In genomic region chr20:44594730-44595129, GRCh38 we compare ENCODE assay signal across 10 cellular contexts. TPM values are rescaled to one million over a fixed set of nuclear protein-coding genes. Genes with fewer than 3 reads are reported as not detected.
DNase-seq lines count a peak whose midpoint lies in the region; ATAC-seq, FAIRE-seq and TF ChIP-seq lines count a peak whose summit lies in the region.
"Had no signal": no experiment of that assay in that cellular context is flagged by ENCODE, and none has a peak within 500 bp of the region (broad histone marks: within the 10 kb centered on the region; RNA-seq: fewer than 3 reads in every experiment).

No MANE protein-coding gene starts in this region.

- peaks cover 75% of the 10 kb centered on the region for H3K4me1 ChIP-seq in OCI-LY1 (ENCODE audit: insufficient read depth, low read length, severe bottlenecking)
- H3K4me1 ChIP-seq in PC-9 (replicated peaks; ENCODE audit: insufficient read depth), result peaks cover 21% of the 10 kb centered on the region

- peaks cover 42 to 73% of the 10 kb centered on the region in 2 donors for H3K36me3 Mint-ChIP-seq in stimulated activated naive B cell treated with anti-CD40 and anti-IgM and Interleukin-4, amounts not matched to agents 10 μg/mL and 1 μg/mL and 100 μg/mL, for 72 hours

- no peaks in the 10 kb centered on the region for H3K27me3 ChIP-seq in OCI-LY1 (ENCODE audit: insufficient read depth, low read length)
- no peaks in the 10 kb centered on the region for H3K27me3 ChIP-seq in PC-9 (ENCODE audit: insufficient read depth, low read depth)

- intact Hi-C loops in PC-9 (cut with micrococcal nuclease; ENCODE audit: unreplicated experiment), result no loop called here

- H3K4me3 ChIP-seq in OCI-LY1 (ENCODE audit: low read depth, low read length, poor library complexity, severe bottlenecking) (no peak overlapping the region), fibroblast of mammary gland (ENCODE audit: control insufficient read depth, low read depth, low read length) (no peak overlapping the region), PC-9 (no peak overlapping the region)

- peaks cover 0 to 64% of the 10 kb centered on the region in 2 donors for H3K4me1 Mint-ChIP-seq in stimulated activated naive B cell treated with anti-CD40 and anti-IgM and Interleukin-4, amounts not matched to agents 10 μg/mL and 1 μg/mL and 100 μg/mL, for 72 hours

- H3K36me3 ChIP-seq in OCI-LY1 (ENCODE audit: insufficient read depth, low read length), result peaks cover 13% of the 10 kb centered on the region
- H3K36me3 ChIP-seq in PC-9 (ENCODE audit: low read depth), result no peaks in the 10 kb centered on the region

- CTCF ChIA-PET in PC-9 (lab: Charles Lee), result no interaction called here

- no peak overlapping the region for H3K9ac ChIP-seq in OCI-LY1 (ENCODE audit: low read length)

- H3K9me3 ChIP-seq in OCI-LY1 (ENCODE audit: low read length) (no peaks in the 10 kb centered on the region), PC-9 (ENCODE audit: insufficient read depth, low read depth) (no peaks in the 10 kb centered on the region)

- BruUV-seq in PC-9 (replicated peaks; lab: Mats Ljungman, UMichigan), result no TSS peak

- no peaks in the 10 kb centered on the region for H3K79me2 ChIP-seq in OCI-LY1 (ENCODE audit: insufficient read depth, low read length)
- no peaks in the 10 kb centered on the region for H3K79me2 ChIP-seq in PC-9 (ENCODE audit: low read depth)

- peak overlapping the region; percentile 98 for H3K27ac Mint-ChIP-seq in stimulated activated naive B cell treated with anti-CD40 and anti-IgM and Interleukin-4, amounts not matched to agents 10 μg/mL and 1 μg/mL and 100 μg/mL, for 72 hours

- FAIRE-seq in D721Med (lab: Jason Lieb, UNC), result no peak

- ATAC-seq in GM18868 (IDR thresholded peaks at IDR 0.05; ENCODE audit: unreplicated experiment), result peak; percentile 71
- ATAC-seq in stimulated activated naive B cell treated with anti-CD40 and anti-IgM and Interleukin-4, amounts not matched to agents 10 μg/mL and 1 μg/mL and 100 μg/mL, for 72 hours (replicated peaks), result peak; percentile 80 to 83
- ATAC-seq in HG02840 (IDR thresholded peaks at IDR 0.05; ENCODE audit: low FRiP score, unreplicated experiment), result no peak

- TF ChIP-seq CTCF in OCI-LY1 (IDR thresholded peaks at IDR 0.05; ENCODE audit: low read length) (no peak), fibroblast of mammary gland (conservative IDR thresholded peaks at IDR 0.05; ENCODE audit: control insufficient read depth, insufficient read depth, low read depth, low read length) (no peak), PC-9 (conservative IDR thresholded peaks at IDR 0.05) (no peak), D721Med (IDR thresholded peaks at IDR 0.05; ENCODE audit: insufficient read depth, missing control alignments) (no peak)

- H3K27ac ChIP-seq in OCI-LY1 (ENCODE audit: low read depth, low read length, poor library complexity, severe bottlenecking), result peak overlapping the region; percentile 29
- no peak overlapping the region for H3K27ac ChIP-seq in PC-9

- no peaks in the 10 kb centered on the region for H3F3A ChIP-seq in OCI-LY1 (ENCODE audit: insufficient read depth, low read length)
- H3F3A ChIP-seq in PC-9 (ENCODE audit: insufficient read depth, low read depth), result no peaks in the 10 kb centered on the region

- H3K27me3 Mint-ChIP-seq in stimulated activated naive B cell treated with anti-CD40 and anti-IgM and Interleukin-4, amounts not matched to agents 10 μg/mL and 1 μg/mL and 100 μg/mL, for 72 hours, result no peaks in the 10 kb centered on the region

- H3K4me2 ChIP-seq in OCI-LY1 (ENCODE audit: low read length) (no peak overlapping the region), PC-9 (no peak overlapping the region)

- no peaks in the 10 kb centered on the region for H3K9me2 ChIP-seq in OCI-LY1 (ENCODE audit: low read depth, low read length)
- H3K9me2 ChIP-seq in PC-9 (ENCODE audit: insufficient read depth), result no peaks in the 10 kb centered on the region

- H2AFZ ChIP-seq in OCI-LY1 (ENCODE audit: low read length) (no peak overlapping the region), PC-9 (no peak overlapping the region)

- no peaks in the 10 kb centered on the region for H4K20me1 ChIP-seq in OCI-LY1 (ENCODE audit: insufficient read depth, low read length)
- no peaks in the 10 kb centered on the region for H4K20me1 ChIP-seq in PC-9 (ENCODE audit: insufficient read depth)

- DNase-seq in fibroblast of mammary gland (ENCODE audit: low read depth) (peak; percentile 82), PC-9 (no peak), D721Med (ENCODE audit: insufficient read length, low spot score) (no peak), foreskin melanocyte (no peak)
- peak; percentile 69 for DNase-seq in stimulated activated naive B cell treated with anti-CD40 and anti-IgM and Interleukin-4, amounts not matched to agents 10 μg/mL and 1 μg/mL and 100 μg/mL, for 72 hours
- DNase-seq: substantia nigra, T-helper 9 cell had no signal

- POLR2A ChIA-PET in PC-9 (lab: Charles Lee; ENCODE audit: unreplicated experiment), result no interaction called here

- no peaks in the 10 kb centered on the region for H3K9me3 Mint-ChIP-seq in stimulated activated naive B cell treated with anti-CD40 and anti-IgM and Interleukin-4, amounts not matched to agents 10 μg/mL and 1 μg/mL and 100 μg/mL, for 72 hours

- H3K4me3 Mint-ChIP-seq in stimulated activated naive B cell treated with anti-CD40 and anti-IgM and Interleukin-4, amounts not matched to agents 10 μg/mL and 1 μg/mL and 100 μg/mL, for 72 hours, result peak overlapping the region; percentile 61 to 70

RNA-seq across cellular contexts. Expression of gene PKIG, which starts 12.4 kb away (rescaled TPM):
- total RNA-seq in PC-9 (2021), result 41.9 and 50.1 TPM in 2 replicates

RNA-seq across cellular contexts. Expression of gene ADA, which starts 56.8 kb away (rescaled TPM):
- total RNA-seq in PC-9 (2021), result 28.2 and 32.9 TPM in 2 replicates

Comparison
In these comparisons a context has a peak if more than half of its experiments do, and no peak if none do; other contexts are left out.
1. DNase-seq: peak in fibroblast of mammary gland (single experiment) and stimulated activated naive B cell treated with anti-CD40 and anti-IgM and Interleukin-4, amounts not matched to agents 10 μg/mL and 1 μg/mL and 100 μg/mL, for 72 hours (single experiment); none in PC-9 (0 of 2), D721Med (single experiment) and foreskin melanocyte (single experiment).